ENCODE assay signal across 16 cellular contexts in genomic region chr10:58173391-58173790, GRCh38.
A peak's percentile ranks its signal among the peaks of the same experiment; 100 is the strongest.
DNase-seq lines count a peak whose midpoint lies in the region; ATAC-seq and TF ChIP-seq lines count a peak whose summit lies in the region.
"Had no signal": no experiment of that assay in that cellular context is flagged by ENCODE, and none has a peak within 500 bp of the region (broad histone marks: within the 10 kb centered on the region; RNA-seq: fewer than 3 reads in every experiment).

No MANE protein-coding gene starts in this region.

- peak; percentile 1 for DNase-seq in NCI-H2171 treated with DMSO at 0.1 percent for 48 hours (lab: John Stamatoyannopoulos, UW)
- no peak for DNase-seq in NCI-H2171 (lab: John Stamatoyannopoulos, UW)
- DNase-seq in foreskin keratinocyte, result no peak
- no peak for DNase-seq in left lobe of liver (ENCODE audit: low spot score)
- no peak for DNase-seq in NCI-H1694 treated with DMSO at 0.1 percent for 48 hours (lab: John Stamatoyannopoulos, UW)
- DNase-seq: AML-193; CD4-positive, alpha-beta memory T cell; DMS153; DMS79; GDM1 had no signal

- H3K4me1 ChIP-seq in foreskin keratinocyte, result no peaks in the 10 kb centered on the region
- H3K4me1 ChIP-seq: HAP-1 had no signal

- H3K27me3 ChIP-seq in foreskin keratinocyte, result peaks cover 4% of the 10 kb centered on the region

- no peak overlapping the region for H3K4me3 Mint-ChIP-seq in activated T-helper 17 cell treated with anti-CD3 and anti-CD28 coated beads, Interleukin-2, amount 50 U/mL, for 72 hours
- H3K4me3 Mint-ChIP-seq: CD4-positive, alpha-beta memory T cell had no signal

- H3K27ac ChIP-seq in foreskin keratinocyte, result no peak overlapping the region
- H3K27ac ChIP-seq: 22Rv1, A549, C4-2B had no signal

- no peak for TF ChIP-seq CTCF in foreskin keratinocyte (conservative IDR thresholded peaks at IDR 0.05)

- H3K27ac Mint-ChIP-seq in activated T-helper 17 cell treated with anti-CD3 and anti-CD28 coated beads, Interleukin-2, amount 50 U/mL, for 72 hours, result no peak overlapping the region
- H3K27ac Mint-ChIP-seq: CD4-positive, alpha-beta memory T cell had no signal

- H3K9me3 Mint-ChIP-seq in activated T-helper 17 cell treated with anti-CD3 and anti-CD28 coated beads, Interleukin-2, amount 50 U/mL, for 72 hours, result no peaks in the 10 kb centered on the region
- H3K9me3 Mint-ChIP-seq: CD4-positive, alpha-beta memory T cell had no signal

- peak; percentile 19 for ATAC-seq in activated T-helper 17 cell treated with anti-CD3 and anti-CD28 coated beads, Interleukin-2, amount 50 U/mL, for 72 hours (replicated peaks)
- ATAC-seq in foreskin keratinocyte (peak; percentile 9), left lobe of liver (no peak), GM19324 (IDR thresholded peaks at IDR 0.05; ENCODE audit: low FRiP score, unreplicated experiment) (no peak)
- ATAC-seq: A549 had no signal

- peaks cover 8% of the 10 kb centered on the region for H3K27me3 Mint-ChIP-seq in activated T-helper 17 cell treated with anti-CD3 and anti-CD28 coated beads, Interleukin-2, amount 50 U/mL, for 72 hours

- H3K4me1 Mint-ChIP-seq in activated T-helper 17 cell treated with anti-CD3 and anti-CD28 coated beads, Interleukin-2, amount 50 U/mL, for 72 hours, result no peaks in the 10 kb centered on the region
- H3K4me1 Mint-ChIP-seq: CD4-positive, alpha-beta memory T cell had no signal

- no peaks in the 10 kb centered on the region for H3K36me3 Mint-ChIP-seq in activated T-helper 17 cell treated with anti-CD3 and anti-CD28 coated beads, Interleukin-2, amount 50 U/mL, for 72 hours (ENCODE audit: low read depth)
- H3K36me3 Mint-ChIP-seq: CD4-positive, alpha-beta memory T cell had no signal

Comparison
In these comparisons a context has a peak if more than half of its experiments do, and no peak if none do; other contexts are left out.
1. ATAC-seq: peak in activated T-helper 17 cell treated with anti-CD3 and anti-CD28 coated beads, Interleukin-2, amount 50 U/mL, for 72 hours (single experiment) and foreskin keratinocyte (single experiment); none in left lobe of liver (single experiment) and GM19324 (single experiment).